Comparison of ENCODE assay signal across 8 cellular contexts in the genomic region with DNA sequence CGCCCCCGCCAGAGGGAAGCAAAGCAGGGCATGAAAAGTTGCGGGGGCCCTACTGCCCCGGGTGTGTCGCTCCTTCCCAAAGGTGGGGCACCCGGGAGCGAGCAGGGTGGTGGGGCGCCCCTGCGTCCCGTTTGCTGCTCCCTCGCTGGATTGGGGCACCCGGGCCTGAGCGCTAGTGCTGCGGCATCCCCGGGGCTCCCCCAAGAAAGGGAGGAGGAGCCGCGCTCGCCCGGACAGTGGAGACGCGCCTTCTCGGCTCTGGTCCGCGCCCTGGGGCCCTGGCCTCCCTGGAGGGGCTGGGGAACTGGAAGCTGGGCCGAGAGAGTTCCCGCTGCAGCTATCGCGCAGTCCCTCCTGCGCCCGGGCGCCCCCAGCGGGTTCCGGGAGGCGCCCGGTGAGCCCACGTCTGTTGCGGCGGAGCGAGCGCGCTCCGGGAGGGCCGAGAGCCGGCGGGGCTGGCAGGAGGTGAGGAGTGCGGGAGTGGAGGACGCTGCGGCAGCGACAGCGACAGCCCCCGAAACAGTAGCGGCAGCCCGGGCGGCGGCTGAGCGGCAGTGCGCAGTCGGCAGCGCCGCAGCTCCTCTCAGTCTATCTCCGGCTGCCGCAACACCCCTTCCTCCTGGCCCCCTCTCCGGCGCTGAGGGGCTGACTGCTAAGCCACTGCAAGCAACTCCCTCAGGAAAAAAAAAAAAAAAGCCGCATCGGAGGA. TPM values are rescaled to one million over a fixed set of nuclear protein-coding genes. Genes with fewer than 3 reads are reported as not detected.
A peak's percentile ranks its signal among the peaks of the same experiment; 100 is the strongest.
DNase-seq lines count a peak whose midpoint lies in the region; ATAC-seq and TF ChIP-seq lines count a peak whose summit lies in the region.

No MANE protein-coding gene starts in this region.

- intact Hi-C loops in activated T-helper 2 cell treated with anti-CD3 and anti-CD28 coated beads, Interferon-gamma antibody, Interleukin-2, Interleukin-4, amounts not matched to agents 10 μg/mL and 5 μg/mL and 100 μg/mL, durations not matched to agents 14 hours and 24 hours and 36 hours (cut with micrococcal nuclease), result no loop called here

- TF ChIP-seq CTCF in glutamatergic neuron (IDR thresholded peaks at IDR 0.05; ENCODE audit: partially characterized antibody, unreplicated experiment), result no peak
- no peak for TF ChIP-seq CTCF in omental fat pad (IDR thresholded peaks at IDR 0.05)

- no peaks in the 10 kb centered on the region for H3K36me3 Mint-ChIP-seq in activated T-helper 2 cell treated with anti-CD3 and anti-CD28 coated beads, Interferon-gamma antibody, Interleukin-2, Interleukin-4, amounts not matched to agents 10 μg/mL and 5 μg/mL and 100 μg/mL, durations not matched to agents 14 hours and 24 hours and 36 hours (ENCODE audit: low read depth)
- no peaks in the 10 kb centered on the region for H3K36me3 Mint-ChIP-seq in glutamatergic neuron (ENCODE audit: unreplicated experiment)

- H3K9me3 Mint-ChIP-seq in activated T-helper 2 cell treated with anti-CD3 and anti-CD28 coated beads, Interferon-gamma antibody, Interleukin-2, Interleukin-4, amounts not matched to agents 10 μg/mL and 5 μg/mL and 100 μg/mL, durations not matched to agents 14 hours and 24 hours and 36 hours, result no peaks in the 10 kb centered on the region
- no peaks in the 10 kb centered on the region for H3K9me3 Mint-ChIP-seq in glutamatergic neuron (ENCODE audit: unreplicated experiment)

- peak overlapping the region; percentile 62 for H3K4me3 Mint-ChIP-seq in activated T-helper 2 cell treated with anti-CD3 and anti-CD28 coated beads, Interferon-gamma antibody, Interleukin-2, Interleukin-4, amounts not matched to agents 10 μg/mL and 5 μg/mL and 100 μg/mL, durations not matched to agents 14 hours and 24 hours and 36 hours (ENCODE audit: low read depth)
- peak overlapping the region; percentile 98 for H3K4me3 Mint-ChIP-seq in glutamatergic neuron (ENCODE audit: unreplicated experiment)

- no peak overlapping the region for H3K27ac Mint-ChIP-seq in activated T-helper 2 cell treated with anti-CD3 and anti-CD28 coated beads, Interferon-gamma antibody, Interleukin-2, Interleukin-4, amounts not matched to agents 10 μg/mL and 5 μg/mL and 100 μg/mL, durations not matched to agents 14 hours and 24 hours and 36 hours
- H3K27ac Mint-ChIP-seq in glutamatergic neuron (ENCODE audit: unreplicated experiment), result peak overlapping the region; percentile 89

- H3K4me1 Mint-ChIP-seq in activated T-helper 2 cell treated with anti-CD3 and anti-CD28 coated beads, Interferon-gamma antibody, Interleukin-2, Interleukin-4, amounts not matched to agents 10 μg/mL and 5 μg/mL and 100 μg/mL, durations not matched to agents 14 hours and 24 hours and 36 hours (ENCODE audit: low read depth), result peaks cover 3% of the 10 kb centered on the region
- H3K4me1 Mint-ChIP-seq in glutamatergic neuron (ENCODE audit: low read depth, unreplicated experiment), result peaks cover 2% of the 10 kb centered on the region

- DNase-seq in NCI-H1417 (lab: John Stamatoyannopoulos, UW), result peak; percentile 17 to 81 (median 79)
- no peak for DNase-seq in NCI-H1417 treated with DMSO at 0.1 percent for 48 hours (lab: John Stamatoyannopoulos, UW)
- peak; percentile 50 for DNase-seq in HuH-7 (ENCODE audit: low spot score)
- no peak for DNase-seq in activated T-helper 2 cell treated with anti-CD3 and anti-CD28 coated beads, Interferon-gamma antibody, Interleukin-2, Interleukin-4, amounts not matched to agents 10 μg/mL and 5 μg/mL and 100 μg/mL, durations not matched to agents 14 hours and 24 hours and 36 hours (ENCODE audit: low spot score)
- peak; percentile 73 for DNase-seq in glutamatergic neuron
- DNase-seq in omental fat pad (ENCODE audit: low spot score), result no peak
- no peak for DNase-seq in amniotic stem cell (lab: John Stamatoyannopoulos, UW)

- peak; percentile 62 for ATAC-seq in omental fat pad (ENCODE audit: low FRiP score)
- no peak for ATAC-seq in GM18502 (IDR thresholded peaks at IDR 0.05; ENCODE audit: poor library complexity, unreplicated experiment)

- peaks cover 57% of the 10 kb centered on the region for H3K27me3 Mint-ChIP-seq in activated T-helper 2 cell treated with anti-CD3 and anti-CD28 coated beads, Interferon-gamma antibody, Interleukin-2, Interleukin-4, amounts not matched to agents 10 μg/mL and 5 μg/mL and 100 μg/mL, durations not matched to agents 14 hours and 24 hours and 36 hours (ENCODE audit: low read depth)
- H3K27me3 Mint-ChIP-seq in glutamatergic neuron (ENCODE audit: unreplicated experiment), result peaks cover 3% of the 10 kb centered on the region

RNA-seq across cellular contexts. Expression of a gene that starts 0.5 kb away (rescaled TPM):
- not detected in 2 replicates for total RNA-seq in activated T-helper 2 cell treated with anti-CD3 and anti-CD28 coated beads, Interferon-gamma antibody, Interleukin-2, Interleukin-4, amounts not matched to agents 10 μg/mL and 5 μg/mL and 100 μg/mL, durations not matched to agents 14 hours and 24 hours and 36 hours
- total RNA-seq in glutamatergic neuron (ENCODE audit: unreplicated experiment) (16.2 TPM), omental fat pad (10 to 100 TPM in 2 of 4 donors, 1 to 10 TPM in 2; 5.4 to 32.5 (median 16.6) TPM)

Comparison
In these comparisons a context has a peak if more than half of its experiments do, and no peak if none do; other contexts are left out.
1. DNase-seq: peak in NCI-H1417 (3 of 3), HuH-7 (single experiment) and glutamatergic neuron (single experiment); none in NCI-H1417 treated with DMSO at 0.1 percent for 48 hours (single experiment), activated T-helper 2 cell treated with anti-CD3 and anti-CD28 coated beads, Interferon-gamma antibody, Interleukin-2, Interleukin-4, amounts not matched to agents 10 μg/mL and 5 μg/mL and 100 μg/mL, durations not matched to agents 14 hours and 24 hours and 36 hours (single experiment), omental fat pad (single experiment) and amniotic stem cell (single experiment).